Comparison of ENCODE assay signal across 16 cellular contexts in the genomic region with DNA sequence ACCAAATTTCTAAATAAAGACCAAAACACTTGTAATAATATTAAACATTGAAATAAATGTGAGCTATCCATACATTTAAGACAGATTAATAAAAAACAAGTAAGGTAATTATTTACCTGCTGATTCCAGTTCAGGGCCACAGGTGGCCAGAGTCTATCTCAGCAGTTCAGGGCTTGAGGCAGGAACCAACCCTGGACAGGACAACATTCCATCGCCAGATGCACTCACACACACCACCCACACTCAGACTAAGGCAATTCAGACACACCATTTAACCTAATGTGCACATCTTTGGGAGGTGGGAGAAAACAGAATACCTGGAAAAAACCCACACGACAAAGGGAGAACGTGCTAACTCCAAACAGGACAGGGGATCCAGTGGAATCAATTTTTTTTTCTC. TPM values are rescaled to one million over a fixed set of nuclear protein-coding genes. Genes with fewer than 3 reads are reported as not detected.
DNase-seq lines count a peak whose midpoint lies in the region; ATAC-seq, FAIRE-seq and TF ChIP-seq lines count a peak whose summit lies in the region.
"Had no signal": no experiment of that assay in that cellular context is flagged by ENCODE, and none has a peak within 500 bp of the region (broad histone marks: within the 10 kb centered on the region; RNA-seq: fewer than 3 reads in every experiment).

No MANE protein-coding gene starts in this region.

- H3K18ac ChIP-seq in H1 (ENCODE audit: extremely low read depth, low read length): no peak overlapping the region
- no peak overlapping the region for H3K18ac ChIP-seq in H9 (ENCODE audit: insufficient read length, low read depth, low read length)

- no peak overlapping the region for H2AFZ ChIP-seq in HepG2 (ENCODE audit: low read length)
- 0 out of 2 replicates have a peak overlapping the region, but pooled peaks have one; percentile 29 for H2AFZ ChIP-seq in H1 (ENCODE audit: low read length)
- H2AFZ ChIP-seq in osteoblast (ENCODE audit: low read length): no peak overlapping the region
- H2AFZ ChIP-seq in H9 (ENCODE audit: low read length): no peak overlapping the region

- in situ Hi-C loops in HepG2 (cut with HindIII; ENCODE audit: extremely low pct_ligation_motif_present, low pct_unique_long_range_greater_than_20kb): no loop called here

- H2BK5ac ChIP-seq in H1 (ENCODE audit: low read depth, low read length) (no peak overlapping the region), H9 (ENCODE audit: insufficient read length, low read length) (no peak overlapping the region)

- BruUV-seq in HepG2 (replicated peaks; lab: Mats Ljungman, UMichigan): no TSS peak

- H3K23me2 ChIP-seq in H1 (ENCODE audit: low read depth, low read length) (no peaks in the 10 kb centered on the region), H9 (ENCODE audit: insufficient read length, low read depth, low read length, poor library complexity, severe bottlenecking) (no peaks in the 10 kb centered on the region)

- TF ChIP-seq CTCF in HepG2 (CRISPR knock-in tag; IDR thresholded peaks at IDR 0.05): no peak
- no peak for TF ChIP-seq CTCF in right lobe of liver (IDR thresholded peaks at IDR 0.05)
- no peak for TF ChIP-seq CTCF in H1 (IDR thresholded peaks at IDR 0.05; ENCODE audit: control extremely low read depth in 1 of 3, insufficient read depth in 1 of 3, low read depth in 1 of 3, low read length in 3 of 3)
- TF ChIP-seq CTCF in osteoblast (IDR thresholded peaks at IDR 0.05; ENCODE audit: extremely low read depth, low read depth, low read length): no peak
- no peak for TF ChIP-seq CTCF in H9 (conservative IDR thresholded peaks at IDR 0.05)

- peak; percentile 97 for ATAC-seq in HepG2
- ATAC-seq in right lobe of liver: no peak
- ATAC-seq: HCT116 had no signal

- H3K23ac ChIP-seq in H1 (ENCODE audit: insufficient read length): no peak overlapping the region
- H3K23ac ChIP-seq in H9 (ENCODE audit: insufficient read length, low read depth, low read length): no peak overlapping the region

- H3K4me1 Mint-ChIP-seq in H9: peaks cover 0 to 2% of the 10 kb centered on the region in 2 experiments; a peak in 2 of 4 replicates
- H3K4me1 Mint-ChIP-seq: CD4-positive, CD25-positive, alpha-beta regulatory T cell; IgD-negative memory B cell had no signal

- no peaks in the 10 kb centered on the region; the same call in 1 of the 2 replicates for H3K27me3 Mint-ChIP-seq in H9 (ENCODE audit: low read depth)

- H4K5ac ChIP-seq in H1 (ENCODE audit: insufficient read length, low read depth, low read length) (no peak overlapping the region), H9 (ENCODE audit: insufficient read length, low read depth, low read length) (no peak overlapping the region)

- H4K8ac ChIP-seq in H1 (ENCODE audit: extremely low read depth, insufficient read depth, low read length): no peak overlapping the region
- H4K8ac ChIP-seq in H9 (replicated peaks; ENCODE audit: insufficient read length, low read depth, low read length): no peak overlapping the region

- H3K36me3 Mint-ChIP-seq in H9 (ENCODE audit: insufficient read depth in 1 of 3, low read depth in 3 of 3): no peaks in the 10 kb centered on the region
- H3K36me3 Mint-ChIP-seq: CD4-positive, CD25-positive, alpha-beta regulatory T cell had no signal

- TF ChIP-seq POLR2A in HepG2 (IDR thresholded peaks at IDR 0.05; ENCODE audit: insufficient read depth in 1 of 2, low read depth in 2 of 2, low read length in 2 of 2): no peak
- TF ChIP-seq POLR2A in right lobe of liver (IDR thresholded peaks at IDR 0.05): no peak
- TF ChIP-seq POLR2A in H1 (IDR thresholded peaks at IDR 0.05; ENCODE audit: control extremely low read depth in 1 of 2, low read depth in 2 of 2, low read length in 2 of 2): no peak

- H3K9ac ChIP-seq in HepG2 (ENCODE audit: insufficient read depth, low read depth, low read length): no peak overlapping the region
- H3K9ac ChIP-seq in H1 (replicated peaks in 1 of 4; ENCODE audit: extremely low read depth in 1 of 4, low read depth in 3 of 4, low read length in 3 of 4): no peak overlapping the region
- no peak overlapping the region for H3K9ac ChIP-seq in H9 (ENCODE audit: extremely low read depth, insufficient read length, low read length)
- H3K9ac ChIP-seq: BLaER1 had no signal

- POLR2A ChIA-PET in HepG2 (lab: Yijun Ruan, JAX): no interaction called here
- POLR2A ChIA-PET in H1 (lab: Charles Lee; ENCODE audit: partially characterized antibody): no interaction called here

- TF ChIP-seq EP300 in HepG2 (IDR thresholded peaks at IDR 0.05; ENCODE audit: low read depth in 2 of 2, low read length in 2 of 2): no peak
- no peak for TF ChIP-seq EP300 in HepG2 (CRISPR knock-in tag; IDR thresholded peaks at IDR 0.05; ENCODE audit: borderline replicate concordance)
- no peak for TF ChIP-seq EP300 in H1 (IDR thresholded peaks at IDR 0.05; ENCODE audit: borderline replicate concordance in 1 of 2, low read depth in 2 of 2, low read length in 2 of 2)

- H3K14ac ChIP-seq in H1 (ENCODE audit: insufficient read length) (no peak overlapping the region), H9 (ENCODE audit: insufficient read depth, low read length) (no peak overlapping the region)

- no peak for TF ChIP-seq RAD21 in HepG2 (CRISPR knock-in tag; IDR thresholded peaks at IDR 0.05)
- no peak for TF ChIP-seq RAD21 in H1 (IDR thresholded peaks at IDR 0.05 in 1 of 2, conservative IDR thresholded peaks at IDR 0.05 in 1 of 2; ENCODE audit: low read depth in 2 of 2, low read length in 2 of 2)

- no peaks in the 10 kb centered on the region for H3K4me1 ChIP-seq in HepG2 (ENCODE audit: insufficient read depth, low read length)
- H3K4me1 ChIP-seq in right lobe of liver: no peaks in the 10 kb centered on the region
- no peaks in the 10 kb centered on the region for H3K4me1 ChIP-seq in H1 (replicated peaks in 1 of 4; ENCODE audit: control insufficient read depth in 3 of 4, insufficient read depth in 4 of 4, low read length in 3 of 4)
- H3K4me1 ChIP-seq in osteoblast (ENCODE audit: insufficient read depth, low read length): no peaks in the 10 kb centered on the region
- no peaks in the 10 kb centered on the region for H3K4me1 ChIP-seq in H9 (ENCODE audit: insufficient read depth, low read length)
- H3K4me1 ChIP-seq: BLaER1 had no signal

- H3K4me2 ChIP-seq in HepG2 (ENCODE audit: low read depth, low read length) (no peak overlapping the region), H1 (ENCODE audit: insufficient read depth in 1 of 2, low read depth in 2 of 2, low read length in 2 of 2) (no peak overlapping the region), osteoblast (ENCODE audit: insufficient read depth, low read length) (no peak overlapping the region), H9 (ENCODE audit: insufficient read depth, insufficient read length, low read length) (no peak overlapping the region)
- H3K4me2 ChIP-seq: BLaER1 had no signal

- H2BK12ac ChIP-seq in H1 (ENCODE audit: low read depth, low read length) (no peak overlapping the region), H9 (ENCODE audit: insufficient read length, low read depth, low read length) (no peak overlapping the region)

- H4K91ac ChIP-seq in H1 (replicated peaks; ENCODE audit: insufficient read length, low read length) (no peak overlapping the region), H9 (ENCODE audit: insufficient read length, low read depth, low read length) (no peak overlapping the region)

- WGBS in HepG2 (ENCODE audit: low lambda C conversion rate): 23% methylated on average over 3 of the region's 3 CpGs
- 48% methylated on average over 3 of the region's 3 CpGs for WGBS in right lobe of liver (ENCODE audit: insufficient coverage, low coverage, low lambda C conversion rate, missing lambda C conversion rate)
- 85% methylated on average over 3 of the region's 3 CpGs; no CpG with 5 or more reads in 1 of the 2 experiments for WGBS in H1 (ENCODE audit: extremely low coverage in 1 of 2, insufficient coverage in 1 of 2, insufficient read length in 1 of 2, insufficient replicate concordance in 2 of 2, low coverage in 1 of 2, low lambda C conversion rate in 2 of 2, missing lambda C conversion rate in 1 of 2), 2 experiments
- WGBS in H9 (ENCODE audit: extremely low coverage, insufficient read length, low lambda C conversion rate): no CpG with 5 or more reads among the region's 3 CpGs

- H3K56ac ChIP-seq in H1 (replicated peaks; ENCODE audit: insufficient read length, low read depth, low read length): no peak overlapping the region
- no peak overlapping the region for H3K56ac ChIP-seq in H9 (ENCODE audit: insufficient read length, low read depth, low read length)

- DNase-seq in HepG2 (ENCODE audit: low spot score) (no peak), right lobe of liver (no peak), H1 (ENCODE audit: low read depth in 1 of 2, low spot score in 2 of 2) (no peak), osteoblast (ENCODE audit: insufficient read length, low spot score, missing footprints) (peak; percentile 8), hypothalamus (lab: John Stamatoyannopoulos, UW) (no peak), H9 (no peak), caudate nucleus (lab: John Stamatoyannopoulos, UW) (no peak)
- DNase-seq: 8988T; AML-193; CD4-positive, CD25-positive, alpha-beta regulatory T cell; DMS79 had no signal

- H3K4me3 Mint-ChIP-seq in H9: no peak overlapping the region
- H3K4me3 Mint-ChIP-seq: CD4-positive, CD25-positive, alpha-beta regulatory T cell; IgD-negative memory B cell had no signal

- H3K36me3 ChIP-seq in HepG2 (replicated peaks in 1 of 2; ENCODE audit: control insufficient read depth in 1 of 2, insufficient read depth in 2 of 2, low read length in 2 of 2): no peaks in the 10 kb centered on the region
- H3K36me3 ChIP-seq in right lobe of liver: no peaks in the 10 kb centered on the region
- no peaks in the 10 kb centered on the region for H3K36me3 ChIP-seq in H1 (ENCODE audit: control insufficient read depth in 2 of 4, insufficient read depth in 4 of 4, low read length in 3 of 4)
- H3K36me3 ChIP-seq in osteoblast (ENCODE audit: insufficient read depth, low read length): no peaks in the 10 kb centered on the region
- H3K36me3 ChIP-seq: BLaER1 had no signal

- FAIRE-seq in HepG2 (lab: Jason Lieb, UNC) (no peak), H1 (lab: Jason Lieb, UNC) (peak; percentile 19)
- FAIRE-seq: GM12891 had no signal

- H3K4me3 ChIP-seq in HepG2 (replicated peaks in 1 of 3; ENCODE audit: insufficient read depth in 1 of 3, low read depth in 2 of 3, low read length in 3 of 3) (no peak overlapping the region), right lobe of liver (no peak overlapping the region), H1 (ENCODE audit: extremely low read depth in 1 of 4, insufficient read depth in 2 of 4, low read depth in 3 of 4, low read length in 4 of 4) (no peak overlapping the region), osteoblast (ENCODE audit: insufficient read depth, low read length) (no peak overlapping the region)
- H3K4me3 ChIP-seq: BLaER1 had no signal

- no peak overlapping the region; a peak in 1 of 7 replicates for H3K27ac Mint-ChIP-seq in H9
- H3K27ac Mint-ChIP-seq: CD4-positive, CD25-positive, alpha-beta regulatory T cell; IgD-negative memory B cell had no signal

- no peaks in the 10 kb centered on the region for H3K79me1 ChIP-seq in H1 (ENCODE audit: low read depth, low read length)
- H3K79me1 ChIP-seq in H9 (ENCODE audit: insufficient read depth, low read depth, low read length, poor library complexity, severe bottlenecking): no peaks in the 10 kb centered on the region

- CTCF ChIA-PET in HepG2 (lab: Yijun Ruan, JAX; ENCODE audit: low intra/inter-chr PET ratio, low total read pairs): no interaction called here
- CTCF ChIA-PET in H1 (lab: Charles Lee; ENCODE audit: partially characterized antibody): interaction anchor here (0.6 kb wide), 1 partner anchor 188 kb away, joined by 4 read pairs; no protein-coding TSS in a partner anchor

- H2AK5ac ChIP-seq in H1 (ENCODE audit: low read depth, low read length) (no peak overlapping the region), H9 (ENCODE audit: insufficient read length, low read length) (no peak overlapping the region)

- H3K27ac ChIP-seq in HepG2 (ENCODE audit: extremely low read length, insufficient read depth, low read length): no peak overlapping the region
- H3K27ac ChIP-seq in right lobe of liver: no peak overlapping the region
- H3K27ac ChIP-seq in H1 (ENCODE audit: low read depth, low read length): no peak overlapping the region
- H3K27ac ChIP-seq in osteoblast (ENCODE audit: low read depth, low read length): no peak overlapping the region
- H3K27ac ChIP-seq in H9 (ENCODE audit: insufficient read length, low read depth, low read length): no peak overlapping the region
- H3K27ac ChIP-seq in caudate nucleus (ENCODE audit: low read depth, low read length): no peak overlapping the region
- H3K27ac ChIP-seq: BLaER1, HL-60 had no signal

- intact Hi-C loops in HepG2 (cut with micrococcal nuclease; ENCODE audit: unreplicated experiment) (no loop called here), right lobe of liver (cut with DNase I) (no loop called here)

- H3K27me3 ChIP-seq in HepG2 (ENCODE audit: control insufficient read depth in 1 of 2, insufficient read depth in 2 of 2, low read length in 2 of 2): no peaks in the 10 kb centered on the region
- no peaks in the 10 kb centered on the region for H3K27me3 ChIP-seq in right lobe of liver
- no peaks in the 10 kb centered on the region for H3K27me3 ChIP-seq in H1 (replicated peaks in 1 of 4; ENCODE audit: control insufficient read depth in 3 of 4, extremely low read depth in 1 of 4, insufficient read depth in 3 of 4, low read length in 3 of 4)
- no peaks in the 10 kb centered on the region for H3K27me3 ChIP-seq in osteoblast (ENCODE audit: insufficient read depth, low read length)
- no peaks in the 10 kb centered on the region for H3K27me3 ChIP-seq in H9 (ENCODE audit: insufficient read depth, low read length)
- H3K27me3 ChIP-seq: BLaER1 had no signal

- H2BK20ac ChIP-seq in H1 (ENCODE audit: low read length) (no peak overlapping the region), H9 (ENCODE audit: low read depth, low read length, poor library complexity, severe bottlenecking) (no peak overlapping the region)

- no peak overlapping the region for H3T11ph ChIP-seq in H9 (ENCODE audit: low read length)

- H3K79me2 ChIP-seq in HepG2 (ENCODE audit: insufficient read depth, low read length) (no peaks in the 10 kb centered on the region), H1 (ENCODE audit: control insufficient read depth in 1 of 2, insufficient read depth in 2 of 2, low read length in 2 of 2) (no peaks in the 10 kb centered on the region), osteoblast (ENCODE audit: insufficient read depth, low read length) (no peaks in the 10 kb centered on the region), H9 (ENCODE audit: insufficient read depth, low read length) (no peaks in the 10 kb centered on the region)

- H2BK15ac ChIP-seq in H1 (ENCODE audit: low read length) (no peak overlapping the region), H9 (ENCODE audit: low read depth, low read length) (no peak overlapping the region)

- H3K4ac ChIP-seq in H1 (replicated peaks; ENCODE audit: insufficient read length, low read depth, low read length) (no peak overlapping the region), H9 (ENCODE audit: low read depth, low read length) (no peak overlapping the region)

- H3K9me3 ChIP-seq in HepG2 (ENCODE audit: low read length) (no peaks in the 10 kb centered on the region), right lobe of liver (no peaks in the 10 kb centered on the region), H1 (ENCODE audit: insufficient read depth in 2 of 2, low read depth in 1 of 2, low read length in 1 of 2) (no peaks in the 10 kb centered on the region), osteoblast (ENCODE audit: low read depth, low read length) (no peaks in the 10 kb centered on the region), H9 (ENCODE audit: control insufficient read depth, low read depth, low read length) (no peaks in the 10 kb centered on the region)

- H3K9me3 Mint-ChIP-seq in H9: 0 out of 5 replicates have a peak, but pooled peaks cover 0 to 3% of the 10 kb centered on the region in 2 experiments

- H4K20me1 ChIP-seq in HepG2 (ENCODE audit: insufficient read depth, low read length): no peaks in the 10 kb centered on the region
- no peaks in the 10 kb centered on the region for H4K20me1 ChIP-seq in H1 (replicated peaks in 1 of 2; ENCODE audit: control insufficient read depth in 1 of 2, insufficient read depth in 2 of 2, low read length in 2 of 2)
- H4K20me1 ChIP-seq in osteoblast (ENCODE audit: insufficient read depth, low read length): no peaks in the 10 kb centered on the region
- H4K20me1 ChIP-seq in H9 (ENCODE audit: control insufficient read depth, insufficient read depth, insufficient read length): no peaks in the 10 kb centered on the region
- H4K20me1 ChIP-seq: BLaER1 had no signal

- H2BK120ac ChIP-seq in H1 (replicated peaks; ENCODE audit: low read depth, low read length): no peak overlapping the region
- H2BK120ac ChIP-seq in H9 (ENCODE audit: low read depth, low read length, poor library complexity, severe bottlenecking): no peak overlapping the region

RNA-seq across cellular contexts. Expression of a gene that starts 14.1 kb away (rescaled TPM):
- 10.7 and 16.3 TPM in 2 replicates for total RNA-seq in HepG2 (2016; rRNA removed; fragmentation: Illumina TruSeq; extraction: Trizol)
- total RNA-seq in HepG2 (2016; cell fraction: cytosol; rRNA removed; fragmentation: Illumina TruSeq; extraction: Trizol; ENCODE audit: low read depth): 7.2 and 7.7 TPM in 2 replicates
- total RNA-seq in HepG2 (2016; cell fraction: insoluble cytoplasmic fraction; rRNA removed; fragmentation: Illumina TruSeq; extraction: Trizol): 10.5 and 14.5 TPM in 2 replicates
- 7.8 and 8.5 TPM in 2 replicates for total RNA-seq in HepG2 (2016; cell fraction: membrane; rRNA removed; fragmentation: Illumina TruSeq; extraction: Trizol)
- 8.5 and 11.2 TPM in 2 replicates for total RNA-seq in HepG2 (2016; cell fraction: nucleus; rRNA removed; fragmentation: Illumina TruSeq; extraction: Trizol)
- 9.6 and 10.1 TPM in 2 replicates for polyA plus RNA-seq in HepG2 (2011; rRNA removed)
- polyA plus RNA-seq in HepG2 (2011; cell fraction: cytosol; rRNA removed): 7.2 and 9.2 TPM in 2 replicates
- polyA plus RNA-seq in HepG2 (2011; cell fraction: nucleus; rRNA removed): 10.9 and 12.9 TPM in 2 replicates
- 12.0 and 15.3 TPM in 2 replicates for polyA plus RNA-seq in HepG2 (2012)
- polyA plus RNA-seq in HepG2 (2016; cell fraction: cytosol; fragmentation: Illumina TruSeq; extraction: Trizol; ENCODE audit: low read depth): 3.7 and 4.7 TPM in 2 replicates
- polyA plus RNA-seq in HepG2 (2016; cell fraction: insoluble cytoplasmic fraction; fragmentation: Illumina TruSeq; extraction: Trizol; ENCODE audit: low read depth): 16.5 and 18.2 TPM in 2 replicates
- polyA plus RNA-seq in HepG2 (2016; cell fraction: membrane; fragmentation: Illumina TruSeq; extraction: Trizol; ENCODE audit: low read depth): 5.8 and 6.6 TPM in 2 replicates
- polyA plus RNA-seq in HepG2 (2016; cell fraction: nucleus; fragmentation: Illumina TruSeq; extraction: Trizol; ENCODE audit: insufficient read depth, low read depth): 12.5 and 14.0 TPM in 2 replicates
- polyA minus RNA-seq in HepG2 (2011; rRNA and poly(A)+ RNA removed; ENCODE audit: low replicate concordance): 5.6 and 17.7 TPM in 2 replicates
- polyA minus RNA-seq in HepG2 (2011; cell fraction: cytosol; rRNA and poly(A)+ RNA removed): 5.4 and 5.7 TPM in 2 replicates
- 25.5 and 31.1 TPM in 2 replicates for polyA minus RNA-seq in HepG2 (2011; cell fraction: nucleus; rRNA and poly(A)+ RNA removed)
- total RNA-seq in right lobe of liver: 1 to 10 TPM; 2.2 to 4.3 (median 3.2) TPM
- total RNA-seq in H1 (2021; fragmentation: NEBNext Ultra II Directional; extraction: Animal tissue kit (Norgen Biotek cat#: 25700)): 5.5 and 8.0 TPM in 2 replicates
- polyA plus RNA-seq in H1 (2011; rRNA removed): 4.4 and 5.5 TPM in 2 replicates
- 5.9 TPM for polyA plus RNA-seq in H1 (2011; cell fraction: cytosol; rRNA removed)
- polyA plus RNA-seq in H1 (2011; cell fraction: nucleus; rRNA removed): 5.4 TPM
- polyA plus RNA-seq in H1 (2012, experiment 1 of 2): 6.0 to 6.2 TPM (median 6.1 TPM) in 4 replicates
- 1.1 TPM for polyA plus RNA-seq in H1 (2012, experiment 2 of 2)
- 4.5 TPM for polyA plus RNA-seq in H1 (2013, experiment 1 of 2)
- polyA plus RNA-seq in H1 (2013, experiment 2 of 2): 4.3 TPM
- polyA minus RNA-seq in H1 (2011; rRNA and poly(A)+ RNA removed): 12.3 and 13.2 TPM in 2 replicates
- polyA minus RNA-seq in H1 (2011; cell fraction: cytosol; rRNA and poly(A)+ RNA removed): 3.3 TPM
- 16.4 TPM for polyA minus RNA-seq in H1 (2011; cell fraction: nucleus; rRNA and poly(A)+ RNA removed)
- 12.7 and 13.8 TPM in 2 replicates for total RNA-seq in osteoblast
- 5.5 and 6.2 TPM in 2 replicates for total RNA-seq in H9 (2021)
